ENCODE assay signal across 8 cellular contexts in the genomic region with DNA sequence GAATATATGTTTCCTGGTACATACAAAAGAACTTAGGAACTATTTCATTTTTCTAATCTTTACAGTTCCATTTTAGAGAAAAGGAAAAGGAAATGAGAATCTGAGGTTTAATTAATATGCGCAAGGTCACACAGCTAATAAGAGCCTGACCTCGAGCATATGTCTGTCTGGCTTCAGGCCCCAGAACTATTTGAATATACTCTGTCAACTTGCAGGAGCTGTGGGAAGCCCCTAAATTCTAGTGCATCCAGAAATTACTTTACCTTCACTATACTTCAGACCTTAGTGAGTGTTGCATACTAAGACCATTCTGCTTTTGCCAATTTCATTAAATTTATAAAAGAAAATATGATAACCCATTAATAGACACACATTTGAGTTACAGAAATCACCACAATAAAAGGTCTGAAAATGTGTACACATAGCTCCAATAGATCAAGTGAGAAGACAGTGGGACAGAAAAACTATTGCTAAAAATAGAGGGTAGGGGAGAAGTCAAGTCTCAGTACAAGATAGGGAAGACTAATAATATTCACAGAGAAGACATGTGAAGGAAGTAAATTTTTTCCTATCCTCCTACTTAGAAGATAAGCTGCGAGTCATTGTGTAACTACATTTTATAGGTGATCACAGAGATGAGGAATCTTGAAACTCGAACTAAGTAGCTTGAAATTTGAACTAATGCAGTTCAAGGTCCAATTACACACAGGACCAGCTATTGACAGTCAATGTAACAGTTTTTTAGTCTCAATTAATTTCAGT. TPM values are rescaled to one million over a fixed set of nuclear protein-coding genes. Genes with fewer than 3 reads are reported as not detected.
DNase-seq lines count a peak whose midpoint lies in the region; ATAC-seq, FAIRE-seq and TF ChIP-seq lines count a peak whose summit lies in the region.

No MANE protein-coding gene starts in this region.

- no peaks in the 10 kb centered on the region for H3K36me3 ChIP-seq in BE2C

- no peak overlapping the region for H3K4me3 ChIP-seq in BE2C (ENCODE audit: low read depth, low read length)
- no peak overlapping the region for H3K4me3 ChIP-seq in dorsolateral prefrontal cortex

- no peak overlapping the region for H3K27ac ChIP-seq in epithelial cell of prostate
- H3K27ac ChIP-seq in dorsolateral prefrontal cortex: no peak overlapping the region

- peak; percentile 55 for FAIRE-seq in GM12891 (lab: Jason Lieb, UNC)

- no peaks in the 10 kb centered on the region for H3K9me3 ChIP-seq in BE2C

- H3K4me1 ChIP-seq in BE2C: peaks cover 6% of the 10 kb centered on the region; the same call in 1 of the 2 replicates

- TF ChIP-seq CTCF in BE2C (IDR thresholded peaks at IDR 0.05; ENCODE audit: low read depth, low read length) (no peak), dorsolateral prefrontal cortex (IDR thresholded peaks at IDR 0.05 in 54 of 56, conservative IDR thresholded peaks at IDR 0.05 in 2 of 56; ENCODE audit: low read depth in 1 of 56, partially characterized antibody in 56 of 56) (no peak)

- no peak for TF ChIP-seq POLR2A in GM12891 (IDR thresholded peaks at IDR 0.05; ENCODE audit: low read depth, low read length)

- no peaks in the 10 kb centered on the region for H3K27me3 ChIP-seq in BE2C
- peaks cover 0 to 3% (median 0%) of the 10 kb centered on the region in 45 donors for H3K27me3 ChIP-seq in dorsolateral prefrontal cortex

- intact Hi-C loops in dorsolateral prefrontal cortex (cut with DNase I): no loop called here

- DNase-seq in GM12891 (ENCODE audit: insufficient read length, low spot score) (no peak), HS-27A (ENCODE audit: low read depth) (peak; percentile 1), epithelial cell of prostate (ENCODE audit: low read depth, low spot score) (peak; percentile 33), BE2C (no peak), dorsolateral prefrontal cortex (no peak), NCI-H1105 treated with DMSO at 0.1 percent for 48 hours (lab: John Stamatoyannopoulos, UW) (no peak)
- no peak for DNase-seq in activated naive CD4-positive, alpha-beta T cell treated with Interleukin-2 at 50 U/mL for 16 hours

- peak; percentile 64 for ATAC-seq in GM21526 (IDR thresholded peaks at IDR 0.05; ENCODE audit: low FRiP score, unreplicated experiment)

TF ChIP-seq in GM12891, 5 proteins besides CTCF, POLR2A, EP300 and RAD21:
- TF ChIP-seq POLR2AphosphoS5 (IDR thresholded peaks at IDR 0.05; ENCODE audit: low read depth, low read length): no peak
- TF ChIP-seq PAX5 (IDR thresholded peaks at IDR 0.05; ENCODE audit: insufficient read depth, low read length, severe bottlenecking): no peak
- TF ChIP-seq SPI1 (IDR thresholded peaks at IDR 0.05; ENCODE audit: low read depth, low read length): no peak
- no peak for TF ChIP-seq TAF1 (IDR thresholded peaks at IDR 0.05; ENCODE audit: low read depth, low read length)
- no peak for TF ChIP-seq POU2F2 (IDR thresholded peaks at IDR 0.05; ENCODE audit: low read depth, low read length)

RNA-seq across cellular contexts. Expression of a gene that starts 3.8 kb away (rescaled TPM):
- 0.58 TPM for polyA plus RNA-seq in GM12891 (2012; ENCODE audit: low read depth, missing spikeins)
- 0.32 TPM for polyA plus RNA-seq in BE2C (2012; ENCODE audit: insufficient read depth, insufficient read length, low read depth)
- total RNA-seq in dorsolateral prefrontal cortex: under 1 TPM in 3 of 120 experiments, not detected in 117; 0.10 to 0.32 (median 0.25) TPM

Comparison
In these comparisons a context has a peak if more than half of its experiments do, and no peak if none do; other contexts are left out.
1. DNase-seq: peak in HS-27A (single experiment) and epithelial cell of prostate (single experiment); none in GM12891 (single experiment), BE2C (single experiment), dorsolateral prefrontal cortex (0 of 10), NCI-H1105 treated with DMSO at 0.1 percent for 48 hours (single experiment) and activated naive CD4-positive, alpha-beta T cell treated with Interleukin-2 at 50 U/mL for 16 hours (single experiment).